ENCODE assay signal across 8 cellular contexts in genomic region chr10:99328579-99329237, GRCh38. TPM values are rescaled to one million over a fixed set of nuclear protein-coding genes. Genes with fewer than 3 reads are reported as not detected.
DNase-seq lines count a peak whose midpoint lies in the region; ATAC-seq and TF ChIP-seq lines count a peak whose summit lies in the region.

No MANE protein-coding gene starts in this region.

- peak overlapping the region; percentile 39 for H3K4me3 Mint-ChIP-seq in endodermal cell

- peak; percentile 47 for ATAC-seq in omental fat pad (ENCODE audit: low FRiP score)

- TF ChIP-seq POLR2A in erythroblast (IDR thresholded peaks at IDR 0.05; ENCODE audit: low read length) (no peak), thyroid gland (IDR thresholded peaks at IDR 0.05) (no peak)

- no peak for DNase-seq in endodermal cell
- no peak for DNase-seq in omental fat pad (ENCODE audit: low spot score)
- no peak for DNase-seq in erythroblast (lab: John Stamatoyannopoulos, UW)
- DNase-seq in thyroid gland: no peak
- DNase-seq in DMS79 treated with DMSO at 0.1 percent for 48 hours (lab: John Stamatoyannopoulos, UW): no peak
- no peak for DNase-seq in NOMO-1 treated with dmso at 0.1 percent for 144 hours (lab: John Stamatoyannopoulos, UW; ENCODE audit: unreplicated experiment)

- H3K9ac ChIP-seq in HUES64 (ENCODE audit: low read depth, low read length): peak overlapping the region; percentile 14; the same call in 1 of the 2 replicates
- H3K9ac ChIP-seq in endodermal cell (ENCODE audit: extremely low read depth, low read length, poor library complexity, severe bottlenecking): no peak overlapping the region

- peaks cover 21% of the 10 kb centered on the region for H3K4me1 Mint-ChIP-seq in endodermal cell

- peak overlapping the region; percentile 60 for H3K4me3 ChIP-seq in HUES64 (ENCODE audit: low read length)
- H3K4me3 ChIP-seq in endodermal cell (ENCODE audit: low read length): peak overlapping the region; percentile 82
- peak overlapping the region in 1 of 3 donors; percentile 28 for H3K4me3 ChIP-seq in thyroid gland (replicated peaks in 1 of 3)

- H3K27ac ChIP-seq in C4-2B (peak overlapping the region; percentile 79), HUES64 (ENCODE audit: low read depth, low read length) (no peak overlapping the region), endodermal cell (ENCODE audit: low read depth, low read length) (no peak overlapping the region), thyroid gland (no peak overlapping the region)

- no peak; the same call in 1 of the 2 replicates for TF ChIP-seq CTCF in C4-2B (conservative IDR thresholded peaks at IDR 0.05)
- TF ChIP-seq CTCF in endodermal cell (conservative IDR thresholded peaks at IDR 0.05): peak; percentile 41
- TF ChIP-seq CTCF in omental fat pad (IDR thresholded peaks at IDR 0.05): no peak
- no peak for TF ChIP-seq CTCF in thyroid gland (IDR thresholded peaks at IDR 0.05)

- H3K4me1 ChIP-seq in HUES64 (ENCODE audit: insufficient read depth, low read length) (no peaks in the 10 kb centered on the region), endodermal cell (ENCODE audit: control insufficient read depth, insufficient read depth, low read length) (peaks cover 3% of the 10 kb centered on the region), thyroid gland (peaks cover 11 to 17% of the 10 kb centered on the region in 2 donors)

- H3K27me3 ChIP-seq in HUES64 (ENCODE audit: insufficient read depth, low read length) (peaks cover 50% of the 10 kb centered on the region), endodermal cell (ENCODE audit: control insufficient read depth, insufficient read depth, low read length, poor library complexity, severe bottlenecking) (peaks cover 40% of the 10 kb centered on the region), thyroid gland (no peaks in the 10 kb centered on the region)

- H3K36me3 ChIP-seq in HUES64 (ENCODE audit: insufficient read depth, low read length) (no peaks in the 10 kb centered on the region), endodermal cell (ENCODE audit: control insufficient read depth, insufficient read depth, low read length) (no peaks in the 10 kb centered on the region), thyroid gland (no peaks in the 10 kb centered on the region)

- no peak overlapping the region for H3K27ac Mint-ChIP-seq in endodermal cell

- peaks cover 2% of the 10 kb centered on the region for H3K9me3 Mint-ChIP-seq in endodermal cell

- H3K36me3 Mint-ChIP-seq in endodermal cell (ENCODE audit: low read depth): no peaks in the 10 kb centered on the region

- WGBS in HUES64: 43% methylated on average over 15 of the region's 16 CpGs
- WGBS in endodermal cell (ENCODE audit: insufficient coverage in 1 of 2, insufficient read length in 1 of 2), 2 experiments: 38 to 45% methylated on average over 12 to 15 of the region's 16 CpGs
- 46 to 47% methylated on average over 14 to 16 of the region's 16 CpGs for WGBS in thyroid gland, 2 donors

- H3K9me3 ChIP-seq in HUES64 (ENCODE audit: insufficient read depth, low read depth, low read length) (peaks cover 3% of the 10 kb centered on the region; the same call in 1 of the 2 replicates), endodermal cell (ENCODE audit: control insufficient read depth, low read length) (no peaks in the 10 kb centered on the region), thyroid gland (no peaks in the 10 kb centered on the region)

- intact Hi-C loops in thyroid gland (cut with DNase I): no loop called here

- H3K27me3 Mint-ChIP-seq in endodermal cell (ENCODE audit: insufficient read depth): peaks cover 48% of the 10 kb centered on the region

RNA-seq across cellular contexts. Expression of gene CNNM1, which starts 0.4 kb away (rescaled TPM):
- 0.40 TPM for polyA plus RNA-seq in HUES64 (2013, experiment 1 of 2)
- 0.57 TPM for polyA plus RNA-seq in HUES64 (2013, experiment 2 of 2)
- total RNA-seq in endodermal cell (1 to 10 TPM; 2.8 to 3.8 TPM), omental fat pad (1 to 10 TPM in 1 of 4 donors, under 1 TPM in 3; 0.31 to 1.8 (median 0.53) TPM), thyroid gland (under 1 TPM; 0.27 to 0.67 (median 0.50) TPM)
- 1.5 TPM for polyA plus RNA-seq in endodermal cell (2013, experiment 1 of 2)
- polyA plus RNA-seq in endodermal cell (2013, experiment 2 of 2): 1.4 TPM
